7 cellular contexts compared by ENCODE assay signal in the genomic region with DNA sequence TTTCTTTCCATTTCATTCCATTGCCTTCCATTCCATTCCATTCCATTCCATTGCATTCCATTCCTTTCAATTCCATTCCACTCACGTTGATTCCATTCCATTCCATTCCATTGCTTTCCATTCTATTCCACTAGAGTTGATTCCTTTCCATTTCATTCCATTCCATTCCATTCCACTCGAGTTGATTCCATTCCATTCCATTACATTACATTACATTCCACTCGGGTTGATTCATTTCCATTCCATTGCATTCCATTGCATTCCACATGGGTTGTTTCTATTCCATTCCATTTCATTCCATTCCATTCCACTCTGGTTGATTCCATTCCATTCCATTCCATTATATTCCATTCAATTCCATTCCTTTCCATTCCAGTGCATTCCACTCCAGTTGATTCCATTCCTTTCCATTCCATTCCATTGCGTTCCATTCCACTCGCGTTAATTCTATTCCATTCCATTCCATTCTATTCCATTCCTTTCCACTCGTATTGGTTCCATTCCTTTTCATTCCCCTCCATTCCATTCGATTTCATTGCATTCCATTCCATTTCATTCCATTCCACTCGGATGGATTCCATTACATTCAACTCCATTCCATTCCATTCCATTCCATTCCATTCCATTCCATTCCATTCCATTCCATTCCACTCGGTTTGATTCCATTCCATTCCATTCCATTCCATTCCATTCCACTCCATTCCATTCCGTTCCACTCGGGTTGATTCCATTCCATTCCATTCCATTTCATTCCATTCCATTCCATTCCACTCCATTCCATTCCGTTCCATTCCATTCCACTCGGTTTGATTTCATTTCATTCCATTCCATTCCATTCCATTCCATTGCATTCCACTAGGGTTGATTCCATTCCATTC.
A peak's percentile ranks its signal among the peaks of the same experiment; 100 is the strongest.
DNase-seq lines count a peak whose midpoint lies in the region; ATAC-seq and TF ChIP-seq lines count a peak whose summit lies in the region.
"Not testable (repeated sequence)": the region's sequence is repeated elsewhere in the genome, so short reads cannot be mapped to it uniquely, and the experiment has no call there.

No MANE protein-coding gene starts in this region.

- in situ Hi-C loops in Panc1 (cut with HindIII; ENCODE audit: low pct_unique_long_range_greater_than_20kb, low sequenced_read_pairs), result not testable (repeated sequence)

- peaks cover 17 to 41% of the 10 kb centered on the region in 2 donors for H3K9me3 Mint-ChIP-seq in natural killer cell

- not testable (repeated sequence) for H3K27ac Mint-ChIP-seq in natural killer cell

- not testable (repeated sequence) for H3K4me1 ChIP-seq in Panc1 (ENCODE audit: control insufficient read depth, insufficient read depth, low read length)

- TF ChIP-seq CTCF in Panc1 (IDR thresholded peaks at IDR 0.05); natural killer cell (IDR thresholded peaks at IDR 0.05): not testable (repeated sequence)

- not testable (repeated sequence) for DNase-seq in Panc1 (ENCODE audit: low read depth, low spot score); Right ventricle myocardium inferior (ENCODE audit: missing footprints); natural killer cell

- not testable (repeated sequence) for H3K9me3 ChIP-seq in Panc1 (ENCODE audit: control insufficient read depth, insufficient read depth, low read depth, low read length)

- not testable (repeated sequence) for H3K27me3 ChIP-seq in Panc1 (ENCODE audit: control insufficient read depth, insufficient read depth, low read length)

- ATAC-seq in GM18909 (IDR thresholded peaks at IDR 0.05; ENCODE audit: poor library complexity, unreplicated experiment), result peak; percentile 41
- ATAC-seq in GM21528 (IDR thresholded peaks at IDR 0.05; ENCODE audit: low FRiP score, unreplicated experiment), result peak; percentile 52
- peak; percentile 53 for ATAC-seq in HG02798 (IDR thresholded peaks at IDR 0.05; ENCODE audit: poor library complexity, unreplicated experiment)
- ATAC-seq in HG03139 (IDR thresholded peaks at IDR 0.05; ENCODE audit: unreplicated experiment), result peak; percentile 33
- ATAC-seq in Panc1, result peak; percentile 79; the same call in 1 of the 2 replicates
- ATAC-seq in Right ventricle myocardium inferior, result peak; percentile 70
- peak in 2 of 3 donors; percentile 47 to 66 for ATAC-seq in natural killer cell

- H3K4me3 Mint-ChIP-seq in natural killer cell, result not testable (repeated sequence)

- CTCF ChIA-PET in Panc1 (lab: Charles Lee), result not testable (repeated sequence)

- H3K36me3 Mint-ChIP-seq in natural killer cell, result not testable (repeated sequence)

- not testable (repeated sequence) for H3K4me1 Mint-ChIP-seq in natural killer cell

- POLR2A ChIA-PET in Panc1 (lab: Charles Lee), result not testable (repeated sequence)

- H3K27ac ChIP-seq in Panc1 (ENCODE audit: low read length), result not testable (repeated sequence)

- intact Hi-C loops in Panc1 (cut with micrococcal nuclease; ENCODE audit: unreplicated experiment); Right ventricle myocardium inferior (cut with DNase I); natural killer cell (cut with micrococcal nuclease): not testable (repeated sequence)

- not testable (repeated sequence) for H3K27me3 Mint-ChIP-seq in natural killer cell (ENCODE audit: low read depth in 2 of 2)

- not testable (repeated sequence) for H3K4me3 ChIP-seq in Panc1 (ENCODE audit: low read depth in 2 of 2, low read length in 2 of 2)

- not testable (repeated sequence) for H3K36me3 ChIP-seq in Panc1 (ENCODE audit: control insufficient read depth, insufficient read depth, low read length)

- not testable (repeated sequence) for BruUV-seq in Panc1 (replicated peaks; lab: Mats Ljungman, UMichigan)
